18 cellular contexts compared by ENCODE assay signal in the genomic region with DNA sequence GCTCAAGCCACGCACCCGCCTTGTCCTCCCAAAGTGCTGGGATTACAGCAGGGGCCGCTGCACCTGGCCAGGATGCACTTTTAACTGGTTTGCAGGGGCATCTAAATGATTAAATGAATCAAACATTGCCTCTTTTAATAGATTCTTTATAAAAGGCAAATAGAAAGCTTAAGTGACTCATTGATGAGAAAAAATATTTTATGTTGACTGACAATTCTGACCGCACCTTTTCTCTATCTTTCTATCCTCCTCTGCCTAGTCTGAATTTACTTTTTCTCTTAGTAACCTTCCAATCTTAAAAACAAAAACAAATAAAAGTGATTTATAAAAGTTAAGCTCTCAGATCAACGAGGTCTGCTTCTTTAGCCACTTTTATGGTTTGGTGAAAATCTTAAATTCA. TPM values are rescaled to one million over a fixed set of nuclear protein-coding genes. Genes with fewer than 3 reads are reported as not detected.
A peak's percentile ranks its signal among the peaks of the same experiment; 100 is the strongest.
DNase-seq lines count a peak whose midpoint lies in the region; ATAC-seq and TF ChIP-seq lines count a peak whose summit lies in the region.
"Had no signal": no experiment of that assay in that cellular context is flagged by ENCODE, and none has a peak within 500 bp of the region (broad histone marks: within the 10 kb centered on the region; RNA-seq: fewer than 3 reads in every experiment).

No MANE protein-coding gene starts in this region.

- H3K4me3 ChIP-seq in left ventricle myocardium inferior = no peak overlapping the region
- no peak overlapping the region for H3K4me3 ChIP-seq in tibial artery
- H3K4me3 ChIP-seq: A549; BLaER1 treated with 17β-estradiol and CSF1 and Interleukin-3, amounts not matched to agents 10 nM and 100 nM had no signal

- peaks cover 4% of the 10 kb centered on the region for H3K36me3 Mint-ChIP-seq in osteocyte (ENCODE audit: unreplicated experiment)

- H3K27me3 ChIP-seq in left ventricle myocardium inferior (ENCODE audit: low read depth) = no peaks in the 10 kb centered on the region
- H3K27me3 ChIP-seq in tibial artery = no peaks in the 10 kb centered on the region
- H3K27me3 ChIP-seq: BLaER1 treated with 17β-estradiol and CSF1 and Interleukin-3, amounts not matched to agents 10 nM and 100 nM had no signal

- H3K36me3 ChIP-seq in left ventricle myocardium inferior (no peaks in the 10 kb centered on the region), tibial artery (no peaks in the 10 kb centered on the region)

- DNase-seq in left ventricle myocardium inferior = no peak
- DNase-seq in Right ventricle myocardium superior = no peak
- no peak for DNase-seq in osteocyte (ENCODE audit: extremely low spot score, unreplicated experiment)
- DNase-seq in tibial artery = no peak
- no peak for DNase-seq in Kasumi-1 (lab: John Stamatoyannopoulos, UW)
- no peak for DNase-seq in activated T-cell treated with anti-CD3 and anti-CD28 coated beads for 4 hours
- DNase-seq: AML-193; Calu3; CD4-positive, alpha-beta T cell; CD8-positive, alpha-beta T cell; DMS79 treated with DMSO at 0.1 percent for 48 hours; GF-D8 had no signal

- no peaks in the 10 kb centered on the region for H3K9me3 Mint-ChIP-seq in osteocyte (ENCODE audit: unreplicated experiment)
- H3K9me3 Mint-ChIP-seq: CD4-positive, alpha-beta T cell; CD8-positive, alpha-beta T cell had no signal

- H3K27ac ChIP-seq in left ventricle myocardium inferior (replicated peaks) (peak overlapping the region; percentile 61), tibial artery (peak overlapping the region; percentile 9 to 34)
- H3K27ac ChIP-seq: 22Rv1; A549; BLaER1 treated with 17β-estradiol and CSF1 and Interleukin-3, amounts not matched to agents 10 nM and 100 nM; C4-2B had no signal

- TF ChIP-seq CTCF in left ventricle myocardium inferior (IDR thresholded peaks at IDR 0.05; ENCODE audit: borderline replicate concordance) = no peak
- TF ChIP-seq CTCF in osteocyte (IDR thresholded peaks at IDR 0.05) = no peak
- no peak for TF ChIP-seq CTCF in tibial artery (IDR thresholded peaks at IDR 0.05)

- H3K4me3 Mint-ChIP-seq in osteocyte (ENCODE audit: unreplicated experiment) = no peak overlapping the region
- H3K4me3 Mint-ChIP-seq: B cell; CD4-positive, alpha-beta T cell; CD8-positive, alpha-beta T cell had no signal

- H3K4me1 Mint-ChIP-seq in osteocyte (ENCODE audit: unreplicated experiment) = peaks cover 42% of the 10 kb centered on the region
- H3K4me1 Mint-ChIP-seq: B cell had no signal

- H3K9me3 ChIP-seq in left ventricle myocardium inferior (replicated peaks) = no peaks in the 10 kb centered on the region
- no peaks in the 10 kb centered on the region for H3K9me3 ChIP-seq in tibial artery
- H3K9me3 ChIP-seq: A549; BLaER1 treated with 17β-estradiol and CSF1 and Interleukin-3, amounts not matched to agents 10 nM and 100 nM; Caco-2 had no signal

- intact Hi-C loops in left ventricle myocardium inferior (cut with micrococcal nuclease) (no loop called here), Right ventricle myocardium superior (cut with DNase I) (no loop called here), tibial artery (cut with DNase I; ENCODE audit: low total_unique reads) (no loop called here)

- no peak for ATAC-seq in Right ventricle myocardium superior (ENCODE audit: poor library complexity)
- ATAC-seq: A549; CD8-positive, alpha-beta T cell had no signal

- H3K27ac Mint-ChIP-seq in osteocyte (ENCODE audit: unreplicated experiment) = peak overlapping the region; percentile 23
- H3K27ac Mint-ChIP-seq: B cell; CD4-positive, alpha-beta T cell; CD8-positive, alpha-beta T cell had no signal

- peaks cover 12% of the 10 kb centered on the region for H3K4me1 ChIP-seq in left ventricle myocardium inferior
- H3K4me1 ChIP-seq in tibial artery = peaks cover 0 to 21% (median 4%) of the 10 kb centered on the region in 4 donors
- H3K4me1 ChIP-seq: Caco-2 had no signal

- H3K27me3 Mint-ChIP-seq in osteocyte (ENCODE audit: unreplicated experiment) = no peaks in the 10 kb centered on the region
- H3K27me3 Mint-ChIP-seq: B cell; CD4-positive, alpha-beta T cell had no signal

RNA-seq across cellular contexts. Expression of a gene that starts 35.3 kb away (rescaled TPM):
- total RNA-seq in left ventricle myocardium inferior (6.4 TPM), Right ventricle myocardium superior (5.5 TPM), osteocyte (48.2 and 50.2 TPM in 2 replicates)
